Comparison of ENCODE assay signal across 26 cellular contexts in genomic region chr6:97815413-97815812, GRCh38.
"Had no signal": no experiment of that assay in that cellular context is flagged by ENCODE, and none has a peak within 500 bp of the region (broad histone marks: within the 10 kb centered on the region; RNA-seq: fewer than 3 reads in every experiment).

No MANE protein-coding gene starts in this region.

- FAIRE-seq: HTR-8/SVneo, K562, RCC 7860 had no signal

- ATAC-seq: K562 had no signal

- H3K36me3 ChIP-seq: SJSA1 had no signal

- H3K27ac ChIP-seq: HL-60, KMS-11, SJSA1, SK-N-MC had no signal

- H3K27me3 ChIP-seq: SJSA1 had no signal

- H3K4me2 ChIP-seq: KMS-11 had no signal

- DNase-seq: Kasumi-1, MV-4-11, NCI-H1048, NCI-H1105, NCI-H1417, NCI-H1436 treated with DMSO at 0.1 percent for 48 hours, NCI-H1694, NCI-H187 treated with DMSO at 0.1 percent for 48 hours, NCI-H2029 treated with DMSO at 0.1 percent for 48 hours, NCI-H2171 treated with DMSO at 0.1 percent for 48 hours, NCI-H446, NCI-H510A, NCI-H524 treated with DMSO at 0.1 percent for 48 hours, NCI-H69, NCI-H774, Right ventricle myocardium superior, RPMI8226, SIG-M5, SW 1271 had no signal

- H3K4me3 ChIP-seq: K562, SJSA1, SK-N-MC had no signal

- H3K9me3 ChIP-seq: SJSA1 had no signal

- H3K4me1 ChIP-seq: SJSA1 had no signal

- H3K9ac ChIP-seq: KMS-11 had no signal
